ENCODE assay signal across 12 cellular contexts in genomic region chr16:2768403-2769089, GRCh38. TPM values are rescaled to one million over a fixed set of nuclear protein-coding genes. Genes with fewer than 3 reads are reported as not detected.
DNase-seq lines count a peak whose midpoint lies in the region; ATAC-seq and TF ChIP-seq lines count a peak whose summit lies in the region.
"Had no signal": no experiment of that assay in that cellular context is flagged by ENCODE, and none has a peak within 500 bp of the region (broad histone marks: within the 10 kb centered on the region; RNA-seq: fewer than 3 reads in every experiment).

No MANE protein-coding gene starts in this region.

- H3K27me3 Mint-ChIP-seq in Calu3 (ENCODE audit: unreplicated experiment) (no peaks in the 10 kb centered on the region), mesothelial cell of epicardium (ENCODE audit: low read depth) (no peaks in the 10 kb centered on the region)

- no TSS peak for BruUV-seq in Calu3 (replicated peaks; lab: Mats Ljungman, UMichigan)

- TF ChIP-seq CTCF in Calu3 (IDR thresholded peaks at IDR 0.05; ENCODE audit: unreplicated experiment) (no peak), mesothelial cell of epicardium (IDR thresholded peaks at IDR 0.05; ENCODE audit: unreplicated experiment) (no peak)

- H3K4me3 Mint-ChIP-seq in Calu3 (ENCODE audit: low read depth, unreplicated experiment) (peak overlapping the region; percentile 46), mesothelial cell of epicardium (no peak overlapping the region)

- no peaks in the 10 kb centered on the region for H3K9me3 ChIP-seq in MG63

- peaks cover 48% of the 10 kb centered on the region for H3K4me1 Mint-ChIP-seq in Calu3 (ENCODE audit: low read depth, unreplicated experiment)
- peaks cover 6% of the 10 kb centered on the region for H3K4me1 Mint-ChIP-seq in mesothelial cell of epicardium

- no peak overlapping the region for H3K4me3 ChIP-seq in MG63

- CTCF ChIA-PET in Calu3 (lab: Charles Lee), result no interaction called here

- ATAC-seq in HG03571 (IDR thresholded peaks at IDR 0.05; ENCODE audit: unreplicated experiment), result no peak

- H3K9me3 Mint-ChIP-seq in Calu3 (ENCODE audit: low read depth, unreplicated experiment) (peaks cover 2% of the 10 kb centered on the region), mesothelial cell of epicardium (peaks cover 23% of the 10 kb centered on the region)

- DNase-seq in Calu3 (no peak), amniotic epithelial cell (ENCODE audit: low read depth) (peak; percentile 79), mesothelial cell of epicardium (ENCODE audit: low spot score in 2 of 2, unreplicated experiment in 2 of 2) (no peak), NAMALWA (ENCODE audit: low spot score) (no peak), MG63 (no peak)
- DNase-seq: C1 segment of cervical spinal cord; OCI-M1; stimulated activated CD4-positive, alpha-beta T cell treated with anti-CD3 and anti-CD28 coated beads, Interleukin-15, amount 100 ng/mL, for 24 hours; stimulated activated naive CD4-positive, alpha-beta T cell treated with Interleukin-2 at 50 U/mL for 16 hours; T-helper 9 cell had no signal

- peak overlapping the region; percentile 85 for H3K27ac Mint-ChIP-seq in Calu3 (ENCODE audit: unreplicated experiment)
- H3K27ac Mint-ChIP-seq in mesothelial cell of epicardium, result peak overlapping the region; percentile 34

- H3K36me3 Mint-ChIP-seq in Calu3 (ENCODE audit: insufficient read depth, unreplicated experiment) (peaks cover 100% of the 10 kb centered on the region), mesothelial cell of epicardium (peaks cover 63% of the 10 kb centered on the region)

- intact Hi-C loops in Calu3 (cut with micrococcal nuclease; ENCODE audit: unreplicated experiment), result no loop called here

- H3K27me3 ChIP-seq in MG63, result no peaks in the 10 kb centered on the region

- H3K36me3 ChIP-seq in MG63, result peaks cover 94% of the 10 kb centered on the region

RNA-seq across cellular contexts. Expression of gene ELOB, which starts 8.5 kb away (rescaled TPM):
- total RNA-seq in Calu3 (2022) (269 TPM in 2 replicates), mesothelial cell of epicardium (192 to 200 TPM (median 195 TPM) in 3 replicates)
- total RNA-seq in MG63 (2014; rRNA removed; shearing (Covaris generic); ENCODE audit: low replicate concordance), result 309 and 3,594 TPM in 2 replicates

RNA-seq across cellular contexts. Expression of gene SRRM2, which starts 16.1 kb away (rescaled TPM):
- total RNA-seq in Calu3 (2022) (870 and 905 TPM in 2 replicates), mesothelial cell of epicardium (832 to 854 TPM (median 837 TPM) in 3 replicates)
- total RNA-seq in MG63 (2014; rRNA removed; shearing (Covaris generic); ENCODE audit: low replicate concordance), result 11.2 and 21.1 TPM in 2 replicates

RNA-seq across cellular contexts. Expression of gene PRSS33, which starts 18.8 kb away (rescaled TPM):
- total RNA-seq in Calu3 (2022) (7.9 and 13.2 TPM in 2 replicates), mesothelial cell of epicardium (not detected in 3 replicates)
- not detected in 2 replicates for total RNA-seq in MG63 (2014; rRNA removed; shearing (Covaris generic); ENCODE audit: low replicate concordance)
- total RNA-seq: epithelial cell of proximal tubule had no signal

RNA-seq across cellular contexts. Expression of gene PRSS41, which starts 29.7 kb away (rescaled TPM):
- total RNA-seq in Calu3 (2022) (not detected in 2 replicates), mesothelial cell of epicardium (not detected in 3 replicates)
- total RNA-seq in MG63 (2014; rRNA removed; shearing (Covaris generic); ENCODE audit: low replicate concordance), result not detected in 2 replicates
- total RNA-seq: epithelial cell of proximal tubule had no signal

RNA-seq across cellular contexts. Expression of gene PRSS21, which starts 48.5 kb away (rescaled TPM):
- not detected in 2 replicates for total RNA-seq in Calu3 (2022)
- total RNA-seq in mesothelial cell of epicardium, result not detected in 3 replicates
- 5.8 and 11.9 TPM in 2 replicates for total RNA-seq in MG63 (2014; rRNA removed; shearing (Covaris generic); ENCODE audit: low replicate concordance)

Comparison
In these comparisons a context has a peak if more than half of its experiments do, and no peak if none do; other contexts are left out.
1. RNA of gene SRRM2, which starts 16.1 kb away (total RNA-seq): 870 to 905 TPM in Calu3 and 832 to 854 TPM in mesothelial cell of epicardium; 11.2 to 21.1 TPM in MG63; every median in the first group is over 10 times any median in the second.